In genomic region chr16:66961065-66961744, GRCh38 we compare ENCODE assay signal across 1 cellular context.
TF ChIP-seq lines count a peak whose summit lies in the region.

TSS of gene CES3 (plus strand) at chr16:66961266. CDS start at chr16:66961308, 42 bp downstream.

TF ChIP-seq in HepG2, 621 proteins besides CTCF, POLR2A, EP300 and RAD21 (continued from another document and continues in another):
- peak; percentile 78 for TF ChIP-seq ZBTB26 (CRISPR knock-in tag; IDR thresholded peaks at IDR 0.05; ENCODE audit: borderline replicate concordance)
- no peak for TF ChIP-seq ZNF101 (CRISPR knock-in tag; IDR thresholded peaks at IDR 0.05; ENCODE audit: borderline replicate concordance, low read depth)
- TF ChIP-seq ZNF274 (CRISPR knock-in tag; IDR thresholded peaks at IDR 0.05), result 0 out of 2 replicates have a peak, but pooled peaks have one; percentile 32
- TF ChIP-seq, protein P1, sequence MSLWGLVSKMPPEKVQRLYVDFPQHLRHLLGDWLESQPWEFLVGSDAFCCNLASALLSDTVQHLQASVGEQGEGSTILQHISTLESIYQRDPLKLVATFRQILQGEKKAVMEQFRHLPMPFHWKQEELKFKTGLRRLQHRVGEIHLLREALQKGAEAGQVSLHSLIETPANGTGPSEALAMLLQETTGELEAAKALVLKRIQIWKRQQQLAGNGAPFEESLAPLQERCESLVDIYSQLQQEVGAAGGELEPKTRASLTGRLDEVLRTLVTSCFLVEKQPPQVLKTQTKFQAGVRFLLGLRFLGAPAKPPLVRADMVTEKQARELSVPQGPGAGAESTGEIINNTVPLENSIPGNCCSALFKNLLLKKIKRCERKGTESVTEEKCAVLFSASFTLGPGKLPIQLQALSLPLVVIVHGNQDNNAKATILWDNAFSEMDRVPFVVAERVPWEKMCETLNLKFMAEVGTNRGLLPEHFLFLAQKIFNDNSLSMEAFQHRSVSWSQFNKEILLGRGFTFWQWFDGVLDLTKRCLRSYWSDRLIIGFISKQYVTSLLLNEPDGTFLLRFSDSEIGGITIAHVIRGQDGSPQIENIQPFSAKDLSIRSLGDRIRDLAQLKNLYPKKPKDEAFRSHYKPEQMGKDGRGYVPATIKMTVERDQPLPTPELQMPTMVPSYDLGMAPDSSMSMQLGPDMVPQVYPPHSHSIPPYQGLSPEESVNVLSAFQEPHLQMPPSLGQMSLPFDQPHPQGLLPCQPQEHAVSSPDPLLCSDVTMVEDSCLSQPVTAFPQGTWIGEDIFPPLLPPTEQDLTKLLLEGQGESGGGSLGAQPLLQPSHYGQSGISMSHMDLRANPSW (CRISPR knock-in tag; IDR thresholded peaks at IDR 0.05; ENCODE audit: borderline replicate concordance), result 0 out of 2 replicates have a peak, but pooled peaks have one; percentile 53
- TF ChIP-seq HDAC2 (CRISPR knock-in tag; IDR thresholded peaks at IDR 0.05), result peak; percentile 58
- TF ChIP-seq, protein P2, sequence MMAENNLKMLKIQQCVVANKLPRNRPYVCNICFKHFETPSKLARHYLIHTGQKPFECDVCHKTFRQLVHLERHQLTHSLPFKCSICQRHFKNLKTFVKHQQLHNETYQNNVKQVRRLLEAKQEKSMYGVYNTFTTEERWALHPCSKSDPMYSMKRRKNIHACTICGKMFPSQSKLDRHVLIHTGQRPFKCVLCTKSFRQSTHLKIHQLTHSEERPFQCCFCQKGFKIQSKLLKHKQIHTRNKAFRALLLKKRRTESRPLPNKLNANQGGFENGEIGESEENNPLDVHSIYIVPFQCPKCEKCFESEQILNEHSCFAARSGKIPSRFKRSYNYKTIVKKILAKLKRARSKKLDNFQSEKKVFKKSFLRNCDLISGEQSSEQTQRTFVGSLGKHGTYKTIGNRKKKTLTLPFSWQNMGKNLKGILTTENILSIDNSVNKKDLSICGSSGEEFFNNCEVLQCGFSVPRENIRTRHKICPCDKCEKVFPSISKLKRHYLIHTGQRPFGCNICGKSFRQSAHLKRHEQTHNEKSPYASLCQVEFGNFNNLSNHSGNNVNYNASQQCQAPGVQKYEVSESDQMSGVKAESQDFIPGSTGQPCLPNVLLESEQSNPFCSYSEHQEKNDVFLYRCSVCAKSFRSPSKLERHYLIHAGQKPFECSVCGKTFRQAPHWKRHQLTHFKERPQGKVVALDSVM (CRISPR knock-in tag; IDR thresholded peaks at IDR 0.05), result peak; percentile 56; the same call in 1 of the 2 replicates
- TF ChIP-seq ZNF331 (CRISPR knock-in tag; IDR thresholded peaks at IDR 0.05), result peak; percentile 63; the same call in 1 of the 2 replicates
- peak; percentile 77 for TF ChIP-seq SALL1 (CRISPR knock-in tag; IDR thresholded peaks at IDR 0.05)
- peak; percentile 65 for TF ChIP-seq GATAD2A (CRISPR knock-in tag; IDR thresholded peaks at IDR 0.05)
- peak; percentile 76; the same call in 1 of the 2 replicates for TF ChIP-seq FLYWCH1 (CRISPR knock-in tag; IDR thresholded peaks at IDR 0.05)
- TF ChIP-seq STAG1 (CRISPR knock-in tag; IDR thresholded peaks at IDR 0.05), result peak; percentile 53
- TF ChIP-seq, protein P3, sequence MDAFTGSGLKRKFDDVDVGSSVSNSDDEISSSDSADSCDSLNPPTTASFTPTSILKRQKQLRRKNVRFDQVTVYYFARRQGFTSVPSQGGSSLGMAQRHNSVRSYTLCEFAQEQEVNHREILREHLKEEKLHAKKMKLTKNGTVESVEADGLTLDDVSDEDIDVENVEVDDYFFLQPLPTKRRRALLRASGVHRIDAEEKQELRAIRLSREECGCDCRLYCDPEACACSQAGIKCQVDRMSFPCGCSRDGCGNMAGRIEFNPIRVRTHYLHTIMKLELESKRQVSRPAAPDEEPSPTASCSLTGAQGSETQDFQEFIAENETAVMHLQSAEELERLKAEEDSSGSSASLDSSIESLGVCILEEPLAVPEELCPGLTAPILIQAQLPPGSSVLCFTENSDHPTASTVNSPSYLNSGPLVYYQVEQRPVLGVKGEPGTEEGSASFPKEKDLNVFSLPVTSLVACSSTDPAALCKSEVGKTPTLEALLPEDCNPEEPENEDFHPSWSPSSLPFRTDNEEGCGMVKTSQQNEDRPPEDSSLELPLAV (CRISPR knock-in tag; conservative IDR thresholded peaks at IDR 0.05; ENCODE audit: low read depth), result no peak
- TF ChIP-seq ZNF232 (CRISPR knock-in tag; IDR thresholded peaks at IDR 0.05; ENCODE audit: borderline replicate concordance), result peak; percentile 35; the same call in 1 of the 2 replicates
- no peak for TF ChIP-seq ZNF841 (CRISPR knock-in tag; IDR thresholded peaks at IDR 0.05; ENCODE audit: borderline replicate concordance)
- TF ChIP-seq ADNP (CRISPR knock-in tag; IDR thresholded peaks at IDR 0.05), result peak; percentile 34; the same call in 1 of the 2 replicates
- TF ChIP-seq ZBED4 (CRISPR knock-in tag; IDR thresholded peaks at IDR 0.05; ENCODE audit: borderline replicate concordance), result 0 out of 2 replicates have a peak, but pooled peaks have one; percentile 45
- peak; percentile 67 for TF ChIP-seq CBX1 (IDR thresholded peaks at IDR 0.05; ENCODE audit: low read depth)
- TF ChIP-seq, protein P4, sequence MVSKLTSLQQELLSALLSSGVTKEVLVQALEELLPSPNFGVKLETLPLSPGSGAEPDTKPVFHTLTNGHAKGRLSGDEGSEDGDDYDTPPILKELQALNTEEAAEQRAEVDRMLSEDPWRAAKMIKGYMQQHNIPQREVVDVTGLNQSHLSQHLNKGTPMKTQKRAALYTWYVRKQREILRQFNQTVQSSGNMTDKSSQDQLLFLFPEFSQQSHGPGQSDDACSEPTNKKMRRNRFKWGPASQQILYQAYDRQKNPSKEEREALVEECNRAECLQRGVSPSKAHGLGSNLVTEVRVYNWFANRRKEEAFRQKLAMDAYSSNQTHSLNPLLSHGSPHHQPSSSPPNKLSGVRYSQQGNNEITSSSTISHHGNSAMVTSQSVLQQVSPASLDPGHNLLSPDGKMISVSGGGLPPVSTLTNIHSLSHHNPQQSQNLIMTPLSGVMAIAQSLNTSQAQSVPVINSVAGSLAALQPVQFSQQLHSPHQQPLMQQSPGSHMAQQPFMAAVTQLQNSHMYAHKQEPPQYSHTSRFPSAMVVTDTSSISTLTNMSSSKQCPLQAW (CRISPR knock-in tag; IDR thresholded peaks at IDR 0.05), result peak; percentile 76
- peak; percentile 28; the same call in 1 of the 2 replicates for TF ChIP-seq MTA1 (CRISPR knock-in tag; IDR thresholded peaks at IDR 0.05; ENCODE audit: borderline replicate concordance)
- peak; percentile 32; the same call in 1 of the 2 replicates for TF ChIP-seq ZFP90 (CRISPR knock-in tag; IDR thresholded peaks at IDR 0.05; ENCODE audit: borderline replicate concordance)
- TF ChIP-seq SP4 (CRISPR knock-in tag; IDR thresholded peaks at IDR 0.05), result peak; percentile 74; the same call in 1 of the 2 replicates
- TF ChIP-seq, protein P5, sequence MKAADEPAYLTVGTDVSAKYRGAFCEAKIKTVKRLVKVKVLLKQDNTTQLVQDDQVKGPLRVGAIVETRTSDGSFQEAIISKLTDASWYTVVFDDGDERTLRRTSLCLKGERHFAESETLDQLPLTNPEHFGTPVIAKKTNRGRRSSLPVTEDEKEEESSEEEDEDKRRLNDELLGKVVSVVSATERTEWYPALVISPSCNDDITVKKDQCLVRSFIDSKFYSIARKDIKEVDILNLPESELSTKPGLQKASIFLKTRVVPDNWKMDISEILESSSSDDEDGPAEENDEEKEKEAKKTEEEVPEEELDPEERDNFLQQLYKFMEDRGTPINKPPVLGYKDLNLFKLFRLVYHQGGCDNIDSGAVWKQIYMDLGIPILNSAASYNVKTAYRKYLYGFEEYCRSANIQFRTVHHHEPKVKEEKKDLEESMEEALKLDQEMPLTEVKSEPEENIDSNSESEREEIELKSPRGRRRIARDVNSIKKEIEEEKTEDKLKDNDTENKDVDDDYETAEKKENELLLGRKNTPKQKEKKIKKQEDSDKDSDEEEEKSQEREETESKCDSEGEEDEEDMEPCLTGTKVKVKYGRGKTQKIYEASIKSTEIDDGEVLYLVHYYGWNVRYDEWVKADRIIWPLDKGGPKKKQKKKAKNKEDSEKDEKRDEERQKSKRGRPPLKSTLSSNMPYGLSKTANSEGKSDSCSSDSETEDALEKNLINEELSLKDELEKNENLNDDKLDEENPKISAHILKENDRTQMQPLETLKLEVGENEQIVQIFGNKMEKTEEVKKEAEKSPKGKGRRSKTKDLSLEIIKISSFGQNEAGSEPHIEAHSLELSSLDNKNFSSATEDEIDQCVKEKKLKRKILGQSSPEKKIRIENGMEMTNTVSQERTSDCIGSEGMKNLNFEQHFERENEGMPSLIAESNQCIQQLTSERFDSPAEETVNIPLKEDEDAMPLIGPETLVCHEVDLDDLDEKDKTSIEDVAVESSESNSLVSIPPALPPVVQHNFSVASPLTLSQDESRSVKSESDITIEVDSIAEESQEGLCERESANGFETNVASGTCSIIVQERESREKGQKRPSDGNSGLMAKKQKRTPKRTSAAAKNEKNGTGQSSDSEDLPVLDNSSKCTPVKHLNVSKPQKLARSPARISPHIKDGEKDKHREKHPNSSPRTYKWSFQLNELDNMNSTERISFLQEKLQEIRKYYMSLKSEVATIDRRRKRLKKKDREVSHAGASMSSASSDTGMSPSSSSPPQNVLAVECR (CRISPR knock-in tag; IDR thresholded peaks at IDR 0.05; ENCODE audit: borderline replicate concordance), result peak; percentile 74
- peak; percentile 85 for TF ChIP-seq MIER2 (CRISPR knock-in tag; IDR thresholded peaks at IDR 0.05)
- peak; percentile 69; the same call in 1 of the 2 replicates for TF ChIP-seq TGIF2 (CRISPR knock-in tag; IDR thresholded peaks at IDR 0.05)
- peak; percentile 80 for TF ChIP-seq KAT8 (CRISPR knock-in tag; IDR thresholded peaks at IDR 0.05)
- no peak for TF ChIP-seq LCORL (IDR thresholded peaks at IDR 0.05)
- TF ChIP-seq LCORL (CRISPR knock-in tag; IDR thresholded peaks at IDR 0.05), result peak; percentile 56
- TF ChIP-seq MYC (CRISPR knock-in tag; IDR thresholded peaks at IDR 0.05; ENCODE audit: borderline replicate concordance), result peak; percentile 54; the same call in 1 of the 2 replicates
- TF ChIP-seq TBX2 (CRISPR knock-in tag; IDR thresholded peaks at IDR 0.05; ENCODE audit: borderline replicate concordance), result no peak
- peak; percentile 52; the same call in 1 of the 2 replicates for TF ChIP-seq TOE1 (CRISPR knock-in tag; IDR thresholded peaks at IDR 0.05)
- TF ChIP-seq ELF3 (CRISPR knock-in tag; IDR thresholded peaks at IDR 0.05), result peak; percentile 46; the same call in 1 of the 2 replicates
- no peak for TF ChIP-seq ZNF451 (CRISPR knock-in tag; IDR thresholded peaks at IDR 0.05)
- TF ChIP-seq, protein P6, sequence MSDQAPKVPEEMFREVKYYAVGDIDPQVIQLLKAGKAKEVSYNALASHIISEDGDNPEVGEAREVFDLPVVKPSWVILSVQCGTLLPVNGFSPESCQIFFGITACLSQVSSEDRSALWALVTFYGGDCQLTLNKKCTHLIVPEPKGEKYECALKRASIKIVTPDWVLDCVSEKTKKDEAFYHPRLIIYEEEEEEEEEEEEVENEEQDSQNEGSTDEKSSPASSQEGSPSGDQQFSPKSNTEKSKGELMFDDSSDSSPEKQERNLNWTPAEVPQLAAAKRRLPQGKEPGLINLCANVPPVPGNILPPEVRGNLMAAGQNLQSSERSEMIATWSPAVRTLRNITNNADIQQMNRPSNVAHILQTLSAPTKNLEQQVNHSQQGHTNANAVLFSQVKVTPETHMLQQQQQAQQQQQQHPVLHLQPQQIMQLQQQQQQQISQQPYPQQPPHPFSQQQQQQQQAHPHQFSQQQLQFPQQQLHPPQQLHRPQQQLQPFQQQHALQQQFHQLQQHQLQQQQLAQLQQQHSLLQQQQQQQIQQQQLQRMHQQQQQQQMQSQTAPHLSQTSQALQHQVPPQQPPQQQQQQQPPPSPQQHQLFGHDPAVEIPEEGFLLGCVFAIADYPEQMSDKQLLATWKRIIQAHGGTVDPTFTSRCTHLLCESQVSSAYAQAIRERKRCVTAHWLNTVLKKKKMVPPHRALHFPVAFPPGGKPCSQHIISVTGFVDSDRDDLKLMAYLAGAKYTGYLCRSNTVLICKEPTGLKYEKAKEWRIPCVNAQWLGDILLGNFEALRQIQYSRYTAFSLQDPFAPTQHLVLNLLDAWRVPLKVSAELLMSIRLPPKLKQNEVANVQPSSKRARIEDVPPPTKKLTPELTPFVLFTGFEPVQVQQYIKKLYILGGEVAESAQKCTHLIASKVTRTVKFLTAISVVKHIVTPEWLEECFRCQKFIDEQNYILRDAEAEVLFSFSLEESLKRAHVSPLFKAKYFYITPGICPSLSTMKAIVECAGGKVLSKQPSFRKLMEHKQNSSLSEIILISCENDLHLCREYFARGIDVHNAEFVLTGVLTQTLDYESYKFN (CRISPR knock-in tag; conservative IDR thresholded peaks at IDR 0.05), result 0 out of 2 replicates have a peak, but pooled peaks have one; percentile 15
- no peak for TF ChIP-seq HOXA9 (CRISPR knock-in tag; IDR thresholded peaks at IDR 0.05; ENCODE audit: borderline replicate concordance)
- no peak for TF ChIP-seq ZMYM2 (CRISPR knock-in tag; IDR thresholded peaks at IDR 0.05)
- TF ChIP-seq SNAPC5 (CRISPR knock-in tag; IDR thresholded peaks at IDR 0.05; ENCODE audit: borderline replicate concordance), result no peak
